In genomic region chr1:151511636-151512215, GRCh38 we compare ENCODE assay signal across 8 cellular contexts. TPM values are rescaled to one million over a fixed set of nuclear protein-coding genes. Genes with fewer than 3 reads are reported as not detected.
DNase-seq lines count a peak whose midpoint lies in the region; ATAC-seq and TF ChIP-seq lines count a peak whose summit lies in the region.

No MANE protein-coding gene starts in this region.

- H3K27ac Mint-ChIP-seq in brain, result peak overlapping the region in 2 of 5 experiments; percentile 22 to 29

- H3K27ac ChIP-seq in HL-60 (replicated peaks), result no peak overlapping the region

- H3K4me3 Mint-ChIP-seq in brain, result peak overlapping the region; percentile 82 to 92 (median 86)

- H3K4me3 ChIP-seq in HL-60 (replicated peaks; ENCODE audit: insufficient read depth, low read length), result peak overlapping the region; percentile 58

- no peaks in the 10 kb centered on the region for H3K9me3 Mint-ChIP-seq in brain

- H3K27me3 ChIP-seq in HL-60 (ENCODE audit: insufficient read depth, poor library complexity, severe bottlenecking), result peaks cover 4% of the 10 kb centered on the region

- H3K4me1 Mint-ChIP-seq in brain, result peaks cover 34% of the 10 kb centered on the region

- TF ChIP-seq CTCF in HL-60 (IDR thresholded peaks at IDR 0.05; ENCODE audit: insufficient read depth, low read length) (no peak), brain (conservative IDR thresholded peaks at IDR 0.05) (peak in 1 of 2 experiments; percentile 11)

- H3K27me3 Mint-ChIP-seq in brain, result peaks cover 8% of the 10 kb centered on the region

- DNase-seq in NCI-H1417 (lab: John Stamatoyannopoulos, UW), result peak; percentile 66 to 86 (median 85)
- DNase-seq in NCI-H1417 treated with DMSO at 0.1 percent for 48 hours (lab: John Stamatoyannopoulos, UW), result no peak
- peak in 1 of 2 experiments; percentile 19 for DNase-seq in HL-60 (ENCODE audit: low read depth in 1 of 2, low spot score in 1 of 2)
- DNase-seq in SHP77 treated with DMSO at 0.1 percent for 48 hours (lab: John Stamatoyannopoulos, UW), result peak; percentile 62
- peak; percentile 96 for DNase-seq in islet precursor cell
- DNase-seq in stimulated activated CD4-positive, alpha-beta T cell treated with anti-CD3 and anti-CD28 coated beads, Interleukin-12 subunit alpha, Interleukin-12 subunit beta, amount 100 ng/mL, for 4 hours, result peak; percentile 10

- no peaks in the 10 kb centered on the region for H3K36me3 Mint-ChIP-seq in brain

- no peak for ATAC-seq in GM18909 (IDR thresholded peaks at IDR 0.05; ENCODE audit: poor library complexity, unreplicated experiment)

RNA-seq across cellular contexts. Expression of gene CGN, which starts 0.5 kb away (rescaled TPM):
- 7.1 TPM for polyA plus RNA-seq in brain (ENCODE audit: insufficient read depth, low read depth, low replicate concordance)

RNA-seq across cellular contexts. Expression of gene TUFT1, which starts 28.4 kb away (rescaled TPM):
- 20.6 TPM for polyA plus RNA-seq in brain (ENCODE audit: insufficient read depth, low read depth, low replicate concordance)

RNA-seq across cellular contexts. Expression of gene POGZ, which starts 52.4 kb away (rescaled TPM):
- polyA plus RNA-seq in brain (ENCODE audit: insufficient read depth, low read depth, low replicate concordance), result 45.9 TPM
